In the genomic region with DNA sequence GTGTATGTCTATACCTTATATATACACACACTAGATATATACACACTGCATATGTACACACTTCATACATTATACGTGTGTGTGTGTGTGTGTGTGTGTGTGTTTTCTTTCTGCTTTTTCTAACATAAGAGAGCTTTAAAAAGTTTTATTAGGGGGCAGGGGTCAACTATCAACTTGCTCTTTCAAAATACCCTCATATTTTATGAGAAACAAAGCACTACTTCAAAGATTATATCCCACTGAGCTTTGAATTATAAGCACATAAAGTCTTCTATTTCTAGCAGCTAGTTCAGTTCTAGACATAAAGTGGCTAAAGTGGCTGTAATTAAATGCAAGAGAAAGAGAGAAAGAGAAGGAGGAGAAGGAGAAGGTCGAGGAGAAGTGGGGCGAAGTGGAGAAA, we compare ENCODE assay signal across 8 cellular contexts.
"Had no signal": no experiment of that assay in that cellular context is flagged by ENCODE, and none has a peak within 500 bp of the region (broad histone marks: within the 10 kb centered on the region; RNA-seq: fewer than 3 reads in every experiment).

No MANE protein-coding gene starts in this region.

- DNase-seq: IMR-90, KBM-7, KG1 had no signal

- H3K36me3 Mint-ChIP-seq: IgD-negative memory B cell had no signal

- H3K27ac ChIP-seq: HL-60 had no signal

- FAIRE-seq: HepG2, HTR-8/SVneo, K562 had no signal

- H3K4me3 ChIP-seq: K562 had no signal

- H3K4me1 Mint-ChIP-seq: IgD-negative memory B cell had no signal

- H3K27me3 Mint-ChIP-seq: IgD-negative memory B cell had no signal

- H3K4me3 Mint-ChIP-seq: IgD-negative memory B cell had no signal

- H3K27ac Mint-ChIP-seq: IgD-negative memory B cell had no signal
